8 cellular contexts compared by ENCODE assay signal in genomic region chr9:126705311-126705766, GRCh38.
DNase-seq lines count a peak whose midpoint lies in the region; ATAC-seq and TF ChIP-seq lines count a peak whose summit lies in the region.

No MANE protein-coding gene starts in this region.

- H3K9me3 ChIP-seq in PC-3 (ENCODE audit: low read length): no peaks in the 10 kb centered on the region
- H3K9me3 ChIP-seq in esophagus muscularis mucosa: no peaks in the 10 kb centered on the region

- H3K36me3 ChIP-seq in PC-3 (ENCODE audit: low read depth, low read length) (no peaks in the 10 kb centered on the region), esophagus muscularis mucosa (no peaks in the 10 kb centered on the region)

- H3K79me2 ChIP-seq in PC-3 (ENCODE audit: low read length): no peaks in the 10 kb centered on the region

- H3K27me3 ChIP-seq in PC-3 (ENCODE audit: low read length): no peaks in the 10 kb centered on the region
- peaks cover 0 to 50% (median 18%) of the 10 kb centered on the region in 4 donors for H3K27me3 ChIP-seq in esophagus muscularis mucosa

- H3K4me2 ChIP-seq in PC-3 (ENCODE audit: low read length): peak overlapping the region; percentile 87

- peaks cover 15% of the 10 kb centered on the region for H3K4me1 ChIP-seq in PC-3 (ENCODE audit: insufficient read depth, low read length)
- peaks cover 14 to 25% (median 20%) of the 10 kb centered on the region in 4 donors for H3K4me1 ChIP-seq in esophagus muscularis mucosa

- H3K9me2 ChIP-seq in PC-3 (replicated peaks; ENCODE audit: low read length): no peaks in the 10 kb centered on the region

- TF ChIP-seq EP300 in esophagus muscularis mucosa (IDR thresholded peaks at IDR 0.05): no peak

- peak; percentile 77 for TF ChIP-seq CTCF in PC-3 (conservative IDR thresholded peaks at IDR 0.05; ENCODE audit: low read depth, low read length)
- peak; percentile 92 to 94 (median 93) for TF ChIP-seq CTCF in esophagus muscularis mucosa (IDR thresholded peaks at IDR 0.05)
- TF ChIP-seq CTCF in nephron (IDR thresholded peaks at IDR 0.05; ENCODE audit: unreplicated experiment in 3 of 3): peak; percentile 83 to 89 (median 89)

- H3K27ac Mint-ChIP-seq in activated T-cell treated with anti-CD3 and anti-CD28 coated beads, Interleukin-2, amount 50 U/mL, for 24 hours: peak overlapping the region; percentile 28
- peak overlapping the region in 1 of 3 experiments; percentile 2 for H3K27ac Mint-ChIP-seq in nephron

- peak; percentile 61 for ATAC-seq in PC-3
- no peak for ATAC-seq in GM19023 (IDR thresholded peaks at IDR 0.05; ENCODE audit: unreplicated experiment)

- intact Hi-C loops in PC-3 (cut with micrococcal nuclease) (loop anchor here (1.0 kb wide), 1 partner anchor 76 kb away; no protein-coding TSS in a partner anchor), esophagus muscularis mucosa (cut with DNase I) (loop anchor here (1.0 kb wide), 1 partner anchor 76 kb away; no protein-coding TSS in a partner anchor)

- H3K4me3 ChIP-seq in PC-3 (ENCODE audit: low read length) (peak overlapping the region; percentile 57), esophagus muscularis mucosa (peak overlapping the region; percentile 30 to 49 (median 36))

- WGBS in esophagus muscularis mucosa: under 1% methylated on average over 22 of the region's 30 CpGs

- H3F3A ChIP-seq in PC-3 (ENCODE audit: low read length, unreplicated experiment): no peaks in the 10 kb centered on the region

- H3K36me3 Mint-ChIP-seq in activated T-cell treated with anti-CD3 and anti-CD28 coated beads, Interleukin-2, amount 50 U/mL, for 24 hours (ENCODE audit: low read depth): no peaks in the 10 kb centered on the region
- H3K36me3 Mint-ChIP-seq in nephron (ENCODE audit: low read depth): no peaks in the 10 kb centered on the region

- H3K4me1 Mint-ChIP-seq in activated T-cell treated with anti-CD3 and anti-CD28 coated beads, Interleukin-2, amount 50 U/mL, for 24 hours (ENCODE audit: low read depth): peaks cover 20% of the 10 kb centered on the region
- peaks cover 7% of the 10 kb centered on the region for H3K4me1 Mint-ChIP-seq in nephron

- no peak overlapping the region for H3K9ac ChIP-seq in PC-3 (ENCODE audit: low read length)

- peaks cover 42% of the 10 kb centered on the region for H3K27me3 Mint-ChIP-seq in activated T-cell treated with anti-CD3 and anti-CD28 coated beads, Interleukin-2, amount 50 U/mL, for 24 hours
- peaks cover 78% of the 10 kb centered on the region for H3K27me3 Mint-ChIP-seq in nephron (ENCODE audit: low read depth)

- peak overlapping the region; percentile 27 for H3K4me3 Mint-ChIP-seq in activated T-cell treated with anti-CD3 and anti-CD28 coated beads, Interleukin-2, amount 50 U/mL, for 24 hours
- peak overlapping the region in 2 of 3 experiments; percentile 1 to 26 for H3K4me3 Mint-ChIP-seq in nephron

- DNase-seq in DMS79 treated with DMSO at 0.1 percent for 48 hours (lab: John Stamatoyannopoulos, UW): peak; percentile 27
- DNase-seq in HT1080 (ENCODE audit: low read depth): peak; percentile 48
- DNase-seq in PC-3: peak; percentile 75
- peak; percentile 92 for DNase-seq in activated T-cell treated with anti-CD3 and anti-CD28 coated beads, Interleukin-2, amount 50 U/mL, for 24 hours
- DNase-seq in esophagus muscularis mucosa (ENCODE audit: extremely low spot score): peak; percentile 97
- peak; percentile 75 for DNase-seq in stimulated activated naive CD4-positive, alpha-beta T cell treated with Interleukin-2 at 50 U/mL for 16 hours (lab: John Stamatoyannopoulos, UW)

- no peak for TF ChIP-seq POLR2A in esophagus muscularis mucosa (IDR thresholded peaks at IDR 0.05; ENCODE audit: low read depth)

- CTCF ChIA-PET in PC-3 (lab: Charles Lee): interaction anchor here (0.6 to 1.0 kb wide), 2 partner anchors 15 to 76 kb away, joined by 3 to 41 read pairs; no protein-coding TSS in a partner anchor

- H2AFZ ChIP-seq in PC-3 (ENCODE audit: low read length): peak overlapping the region; percentile 84

- no peaks in the 10 kb centered on the region for H4K20me1 ChIP-seq in PC-3 (ENCODE audit: low read length)

- H3K27ac ChIP-seq in PC-3 (ENCODE audit: low read length) (no peak overlapping the region), esophagus muscularis mucosa (replicated peaks in 1 of 4) (no peak overlapping the region)

- POLR2A ChIA-PET in PC-3 (lab: Charles Lee; ENCODE audit: unreplicated experiment): no interaction called here

- no TSS peak for BruUV-seq in PC-3 (replicated peaks; lab: Mats Ljungman, UMichigan)

- no peaks in the 10 kb centered on the region for H3K9me3 Mint-ChIP-seq in activated T-cell treated with anti-CD3 and anti-CD28 coated beads, Interleukin-2, amount 50 U/mL, for 24 hours
- H3K9me3 Mint-ChIP-seq in nephron: no peaks in the 10 kb centered on the region

Comparison
In these comparisons a context has a peak if more than half of its experiments do, and no peak if none do; other contexts are left out.
1. DNase-seq: peak in every context shown above with its lines; median percentile 97 in esophagus muscularis mucosa; 92 in activated T-cell treated with anti-CD3 and anti-CD28 coated beads, Interleukin-2, amount 50 U/mL, for 24 hours; 75 in PC-3; 75 in stimulated activated naive CD4-positive, alpha-beta T cell treated with Interleukin-2 at 50 U/mL for 16 hours; 48 in HT1080; 27 in DMS79 treated with DMSO at 0.1 percent for 48 hours.